22 cellular contexts compared by ENCODE assay signal in genomic region chr17:16878084-16878483, GRCh38.
"Had no signal": no experiment of that assay in that cellular context is flagged by ENCODE, and none has a peak within 500 bp of the region (broad histone marks: within the 10 kb centered on the region; RNA-seq: fewer than 3 reads in every experiment).

No MANE protein-coding gene starts in this region.

- H3K9me3 Mint-ChIP-seq: activated CD4-positive, alpha-beta memory T cell treated with anti-CD3 and anti-CD28 coated beads for 36 hours; activated CD4-positive, alpha-beta T cell treated with anti-CD3 and anti-CD28 coated beads, Interleukin-2, amount 10 ng/mL, durations not matched to agents 7 days and 5 days; activated naive CD4-positive, alpha-beta T cell treated with anti-CD3 and anti-CD28 coated beads, Interleukin-2, amount 10 ng/mL, durations not matched to agents 7 days and 5 days had no signal

- H3K4me3 ChIP-seq: SK-N-MC had no signal

- ATAC-seq: activated T-cell treated with anti-CD3 and anti-CD28 coated beads, Interleukin-2, amount 50 U/mL, for 4 hours; T-cell had no signal

- H3K4me1 Mint-ChIP-seq: activated CD4-positive, alpha-beta T cell treated with anti-CD3 and anti-CD28 coated beads, Interleukin-2, amount 10 ng/mL, durations not matched to agents 7 days and 5 days; activated naive CD4-positive, alpha-beta T cell treated with anti-CD3 and anti-CD28 coated beads, Interleukin-2, amount 10 ng/mL, durations not matched to agents 7 days and 5 days; activated naive CD8-positive, alpha-beta T cell treated with anti-CD3 and anti-CD28 coated beads for 36 hours; T-cell had no signal

- H3K27ac ChIP-seq: KMS-11, SK-N-MC, VCaP had no signal

- H3K4me3 Mint-ChIP-seq: activated CD4-positive, alpha-beta memory T cell treated with anti-CD3 and anti-CD28 coated beads for 36 hours; activated CD4-positive, alpha-beta T cell treated with anti-CD3 and anti-CD28 coated beads, Interleukin-2, amount 10 ng/mL, durations not matched to agents 7 days and 5 days; activated naive CD4-positive, alpha-beta T cell treated with anti-CD3 and anti-CD28 coated beads, Interleukin-2, amount 10 ng/mL, durations not matched to agents 7 days and 5 days; activated naive CD8-positive, alpha-beta T cell treated with anti-CD3 and anti-CD28 coated beads for 36 hours; activated T-cell treated with anti-CD3 and anti-CD28 coated beads, Interleukin-2, amount 50 U/mL, for 4 hours; T-cell had no signal

- H3K27me3 Mint-ChIP-seq: activated CD4-positive, alpha-beta memory T cell treated with anti-CD3 and anti-CD28 coated beads for 36 hours; activated CD4-positive, alpha-beta T cell treated with anti-CD3 and anti-CD28 coated beads, Interleukin-2, amount 10 ng/mL, durations not matched to agents 7 days and 5 days had no signal

- FAIRE-seq: TTC549 had no signal

- H3K27ac Mint-ChIP-seq: activated CD4-positive, alpha-beta memory T cell treated with anti-CD3 and anti-CD28 coated beads for 36 hours; activated CD4-positive, alpha-beta T cell treated with anti-CD3 and anti-CD28 coated beads, Interleukin-2, amount 10 ng/mL, durations not matched to agents 7 days and 5 days; activated naive CD4-positive, alpha-beta T cell treated with anti-CD3 and anti-CD28 coated beads, Interleukin-2, amount 10 ng/mL, durations not matched to agents 7 days and 5 days; activated naive CD8-positive, alpha-beta T cell treated with anti-CD3 and anti-CD28 coated beads for 36 hours; T-cell had no signal

- DNase-seq: activated CD4-positive, alpha-beta memory T cell treated with anti-CD3 and anti-CD28 coated beads for 36 hours; activated CD4-positive, alpha-beta T cell treated with anti-CD3 and anti-CD28 coated beads, Interleukin-2, amount 10 ng/mL, durations not matched to agents 7 days and 5 days; activated CD4-positive, CD25-positive, alpha-beta regulatory T cell; activated gamma-delta T cell treated with Interleukin-2 at 50 U/mL for 16 hours; activated naive CD4-positive, alpha-beta T cell treated with anti-CD3 and anti-CD28 coated beads, Interleukin-2, amount 10 ng/mL, durations not matched to agents 7 days and 5 days; activated naive CD8-positive, alpha-beta T cell treated with anti-CD3 and anti-CD28 coated beads for 36 hours; activated T-cell treated with anti-CD3 and anti-CD28 coated beads, Interleukin-2, amount 50 U/mL, for 4 hours; caudate nucleus; NCI-H1092; NCI-H1417; NCI-H1930; NCI-H2171; NCI-H226; NCI-H526; NCI-H774; T-cell; T-helper 2 cell; T1000 had no signal

- H3K36me3 Mint-ChIP-seq: activated CD4-positive, alpha-beta memory T cell treated with anti-CD3 and anti-CD28 coated beads for 36 hours; activated naive CD4-positive, alpha-beta T cell treated with anti-CD3 and anti-CD28 coated beads, Interleukin-2, amount 10 ng/mL, durations not matched to agents 7 days and 5 days; activated naive CD8-positive, alpha-beta T cell treated with anti-CD3 and anti-CD28 coated beads for 36 hours; T-cell had no signal

- H3K4me2 ChIP-seq: KMS-11 had no signal

- H3K9ac ChIP-seq: KMS-11 had no signal
